Comparison of ENCODE assay signal across 1 cellular context in the genomic region with DNA sequence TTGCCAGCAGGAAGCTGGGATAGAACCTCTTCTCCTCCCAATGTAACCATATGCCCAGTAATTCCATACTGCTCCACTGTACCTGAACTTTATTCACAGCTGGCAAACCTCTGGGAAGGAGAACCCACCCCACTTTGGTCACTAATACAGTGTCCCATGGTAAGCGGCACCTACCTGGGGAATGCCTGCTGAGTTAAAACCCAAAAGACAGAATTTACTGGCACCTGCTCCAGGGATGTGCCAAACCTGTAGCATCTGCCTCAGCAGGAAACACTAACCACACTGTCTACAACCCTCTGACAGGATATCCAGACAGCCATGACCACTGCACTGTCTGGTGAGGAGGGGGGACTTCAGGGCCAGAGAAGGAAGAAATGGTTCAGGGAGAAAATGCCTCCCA.
TF ChIP-seq lines count a peak whose summit lies in the region.

No MANE protein-coding gene starts in this region.

TF ChIP-seq in HepG2, 621 proteins besides CTCF, POLR2A, EP300 and RAD21:
- TF ChIP-seq TCF12 (IDR thresholded peaks at IDR 0.05) (no peak), TCF12 (CRISPR knock-in tag; IDR thresholded peaks at IDR 0.05) (no peak), POLR2G (IDR thresholded peaks at IDR 0.05; ENCODE audit: low read depth, low read length) (peak; percentile 28; the same call in 1 of the 2 replicates)
